7 cellular contexts compared by ENCODE assay signal in genomic region chr7:144812379-144813283, GRCh38. TPM values are rescaled to one million over a fixed set of nuclear protein-coding genes. Genes with fewer than 3 reads are reported as not detected.
DNase-seq lines count a peak whose midpoint lies in the region; ATAC-seq and TF ChIP-seq lines count a peak whose summit lies in the region.

No MANE protein-coding gene starts in this region.

- no peaks in the 10 kb centered on the region for H3K27me3 ChIP-seq in upper lobe of right lung

- TF ChIP-seq CTCF in upper lobe of right lung (IDR thresholded peaks at IDR 0.05), result no peak

- H3K4me3 Mint-ChIP-seq in naive thymus-derived CD8-positive, alpha-beta T cell, result peak overlapping the region; percentile 56 to 84 (median 77)

- peak overlapping the region; percentile 66 to 97 (median 92) for H3K27ac Mint-ChIP-seq in naive thymus-derived CD8-positive, alpha-beta T cell

- POLR2A ChIA-PET in naive thymus-derived CD8-positive, alpha-beta T cell (lab: Charles Lee), result interaction anchor here (0.9 to 4.8 kb wide), 5 partner anchors 12 to 23 kb away, joined by 3 to 104 read pairs (median 6); partner anchors contain the start of gene TPK1

- ATAC-seq in GM19035 (IDR thresholded peaks at IDR 0.05; ENCODE audit: unreplicated experiment), result peak; percentile 81
- peak; percentile 93 for ATAC-seq in HG02759 (IDR thresholded peaks at IDR 0.05; ENCODE audit: unreplicated experiment)
- peak; percentile 94 to 98 for ATAC-seq in naive thymus-derived CD8-positive, alpha-beta T cell
- ATAC-seq in upper lobe of right lung, result no peak

- no peaks in the 10 kb centered on the region for H3K4me1 ChIP-seq in upper lobe of right lung

- no peaks in the 10 kb centered on the region for H3K36me3 ChIP-seq in upper lobe of right lung

- peaks cover 0 to 6% (median 0%) of the 10 kb centered on the region in 9 donors for H3K9me3 Mint-ChIP-seq in naive thymus-derived CD8-positive, alpha-beta T cell

- no peaks in the 10 kb centered on the region for H3K9me3 ChIP-seq in upper lobe of right lung

- H3K4me1 Mint-ChIP-seq in naive thymus-derived CD8-positive, alpha-beta T cell, result peaks cover 32 to 73% (median 63%) of the 10 kb centered on the region in 4 donors

- H3K27me3 Mint-ChIP-seq in naive thymus-derived CD8-positive, alpha-beta T cell, result no peaks in the 10 kb centered on the region

- intact Hi-C loops in upper lobe of right lung (cut with DNase I), result no loop called here

- DNase-seq in RPMI8226, result peak; percentile 29
- DNase-seq in naive thymus-derived CD8-positive, alpha-beta T cell, result peak in 9 of 10 donors; percentile 27 to 79 (median 63)
- DNase-seq in upper lobe of right lung, result no peak
- no peak for DNase-seq in hepatic stellate cell (ENCODE audit: low spot score)
- no peak for DNase-seq in midbrain (lab: John Stamatoyannopoulos, UW)

- no peak overlapping the region for H3K4me3 ChIP-seq in upper lobe of right lung

- no peak overlapping the region for H3K27ac ChIP-seq in upper lobe of right lung

- H3K36me3 Mint-ChIP-seq in naive thymus-derived CD8-positive, alpha-beta T cell, result peaks cover 0 to 10% (median 0%) of the 10 kb centered on the region in 3 donors

RNA-seq across cellular contexts. Expression of gene TPK1, which starts 23.2 kb away (rescaled TPM):
- 10 to 100 TPM; 32.2 to 32.6 TPM for total RNA-seq in naive thymus-derived CD8-positive, alpha-beta T cell
- 10 to 100 TPM; 26.1 to 26.6 (median 26.2) TPM for polyA plus RNA-seq in naive thymus-derived CD8-positive, alpha-beta T cell
- total RNA-seq in upper lobe of right lung, result 7.6 TPM

Comparison
In these comparisons a context has a peak if more than half of its experiments do, and no peak if none do; other contexts are left out.
1. DNase-seq: peak in RPMI8226 (single experiment) and naive thymus-derived CD8-positive, alpha-beta T cell (9 of 10); none in upper lobe of right lung (single experiment), hepatic stellate cell (single experiment) and midbrain (single experiment).